In the genomic region with DNA sequence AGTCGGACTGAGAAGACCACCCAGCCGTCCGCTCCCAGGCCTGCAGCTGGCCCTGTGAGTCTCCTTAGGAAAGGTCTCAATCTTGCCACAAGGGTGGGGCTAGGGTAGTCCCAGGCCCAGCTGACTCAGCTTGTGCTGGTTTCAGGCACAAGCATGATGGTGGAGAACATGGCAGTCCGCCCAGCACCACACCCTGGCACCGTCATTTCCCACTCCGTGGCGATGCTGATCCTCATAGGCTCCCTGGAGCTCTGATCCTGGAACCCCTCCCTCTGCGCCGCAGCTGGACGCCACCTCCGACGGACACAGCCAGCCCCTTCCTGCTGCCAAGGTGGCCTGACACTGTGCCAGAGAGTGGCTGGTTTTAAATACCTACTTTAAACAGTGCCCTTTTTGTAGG, we compare ENCODE assay signal across 11 cellular contexts. TPM values are rescaled to one million over a fixed set of nuclear protein-coding genes. Genes with fewer than 3 reads are reported as not detected.
"Had no signal": no experiment of that assay in that cellular context is flagged by ENCODE, and none has a peak within 500 bp of the region (broad histone marks: within the 10 kb centered on the region; RNA-seq: fewer than 3 reads in every experiment).

No MANE protein-coding gene starts in this region.

- H3K4me1 Mint-ChIP-seq: naive B cell; stimulated activated naive B cell treated with anti-CD40 and anti-IgM and Interleukin-4, amounts not matched to agents 10 μg/mL and 1 μg/mL and 100 μg/mL, for 72 hours had no signal

- H3K27ac Mint-ChIP-seq: activated naive CD8-positive, alpha-beta T cell; naive B cell; stimulated activated naive B cell treated with anti-CD40 and anti-IgM and Interleukin-4, amounts not matched to agents 10 μg/mL and 1 μg/mL and 100 μg/mL, for 72 hours; T-helper 2 cell treated with Interferon-gamma antibody and Interleukin-4, amounts not matched to agents 5 μg/mL and 100 μg/mL, for 36 hours had no signal

- H3K4me1 ChIP-seq: lower lobe of right lung, transverse colon had no signal

- H3K36me3 Mint-ChIP-seq: activated naive CD8-positive, alpha-beta T cell; naive B cell; stimulated activated naive B cell treated with anti-CD40 and anti-IgM and Interleukin-4, amounts not matched to agents 10 μg/mL and 1 μg/mL and 100 μg/mL, for 72 hours had no signal

- H3K27ac ChIP-seq: lower lobe of right lung, transverse colon had no signal

- H3K27me3 ChIP-seq: transverse colon had no signal

- H3K36me3 ChIP-seq: lower lobe of right lung, transverse colon had no signal

- H3K4me3 ChIP-seq: lower lobe of right lung, transverse colon had no signal

- H3K4me3 Mint-ChIP-seq: activated naive CD8-positive, alpha-beta T cell; naive B cell; stimulated activated naive B cell treated with anti-CD40 and anti-IgM and Interleukin-4, amounts not matched to agents 10 μg/mL and 1 μg/mL and 100 μg/mL, for 72 hours; T-helper 2 cell treated with Interferon-gamma antibody and Interleukin-4, amounts not matched to agents 5 μg/mL and 100 μg/mL, for 36 hours had no signal

- H3K27me3 Mint-ChIP-seq: activated naive CD8-positive, alpha-beta T cell; naive B cell; stimulated activated naive B cell treated with anti-CD40 and anti-IgM and Interleukin-4, amounts not matched to agents 10 μg/mL and 1 μg/mL and 100 μg/mL, for 72 hours had no signal

- DNase-seq: activated CD4-positive, alpha-beta T cell treated with anti-CD3 and anti-CD28 coated beads, Interleukin-2, amount 50 U/mL, for 1 hour; activated T-cell treated with anti-CD3 and anti-CD28 coated beads, Interleukin-2, amount 50 U/mL, for 1 hour; hypothalamus; lower lobe of right lung; naive B cell; stimulated activated naive B cell treated with anti-CD40 and anti-IgM and Interleukin-4, amounts not matched to agents 10 μg/mL and 1 μg/mL and 100 μg/mL, for 72 hours; SW 1271; transverse colon had no signal

- H3K9me3 ChIP-seq: lower lobe of right lung, transverse colon had no signal

- H3K9me3 Mint-ChIP-seq: naive B cell; stimulated activated naive B cell treated with anti-CD40 and anti-IgM and Interleukin-4, amounts not matched to agents 10 μg/mL and 1 μg/mL and 100 μg/mL, for 72 hours; T-helper 2 cell treated with Interferon-gamma antibody and Interleukin-4, amounts not matched to agents 5 μg/mL and 100 μg/mL, for 36 hours had no signal

- ATAC-seq: lower lobe of right lung; stimulated activated naive B cell treated with anti-CD40 and anti-IgM and Interleukin-4, amounts not matched to agents 10 μg/mL and 1 μg/mL and 100 μg/mL, for 72 hours had no signal

RNA-seq across cellular contexts. Expression of a gene that starts 30.5 kb away (rescaled TPM):
- total RNA-seq: glomerular endothelial cell, lower lobe of right lung had no signal
